In genomic region chr14:77786148-77786547, GRCh38 we compare ENCODE assay signal across 18 cellular contexts.
"Had no signal": no experiment of that assay in that cellular context is flagged by ENCODE, and none has a peak within 500 bp of the region (broad histone marks: within the 10 kb centered on the region; RNA-seq: fewer than 3 reads in every experiment).

No MANE protein-coding gene starts in this region.

- H3K9me3 Mint-ChIP-seq: nephron progenitor cell, type B pancreatic cell had no signal

- H3K27ac Mint-ChIP-seq: naive thymus-derived CD4-positive, alpha-beta T cell; nephron progenitor cell; type B pancreatic cell had no signal

- H3K4me1 Mint-ChIP-seq: naive thymus-derived CD4-positive, alpha-beta T cell had no signal

- H3K4me3 ChIP-seq: dorsolateral prefrontal cortex, heart left ventricle, ovary, smooth muscle cell had no signal

- H3K27ac ChIP-seq: dorsolateral prefrontal cortex, heart left ventricle, ovary had no signal

- DNase-seq: cortex of kidney; dorsolateral prefrontal cortex; effector memory CD4-positive, alpha-beta T cell; heart left ventricle; hippocampal formation; kidney glomerular epithelial cell; mammary epithelial cell; naive thymus-derived CD4-positive, alpha-beta T cell; nephron progenitor cell; nucleus accumbens; ovary; right cardiac atrium; stimulated activated CD4-positive, alpha-beta T cell treated with anti-CD3 and anti-CD28 coated beads, Interleukin-2, amount 100 ng/mL, for 48 hours; stimulated activated naive CD4-positive, alpha-beta T cell treated with Interleukin-2 at 50 U/mL for 16 hours had no signal

- H3K4me1 ChIP-seq: heart left ventricle had no signal

- H3K27me3 ChIP-seq: dorsolateral prefrontal cortex, heart left ventricle, ovary had no signal

- H3K9me3 ChIP-seq: heart left ventricle, ovary had no signal

- H3K4me3 Mint-ChIP-seq: naive thymus-derived CD4-positive, alpha-beta T cell; nephron progenitor cell; type B pancreatic cell had no signal

- H3K36me3 ChIP-seq: heart left ventricle, ovary had no signal

- H3K4me2 ChIP-seq: smooth muscle cell had no signal

- H3K36me3 Mint-ChIP-seq: naive thymus-derived CD4-positive, alpha-beta T cell; type B pancreatic cell had no signal

- ATAC-seq: esophagus mucosa; heart left ventricle; left lobe of liver; naive thymus-derived CD4-positive, alpha-beta T cell; right cardiac atrium had no signal
